Comparison of ENCODE assay signal across 37 cellular contexts in genomic region chr3:82839871-82840270, GRCh38.
"Had no signal": no experiment of that assay in that cellular context is flagged by ENCODE, and none has a peak within 500 bp of the region (broad histone marks: within the 10 kb centered on the region; RNA-seq: fewer than 3 reads in every experiment).

No MANE protein-coding gene starts in this region.

- H3K27ac Mint-ChIP-seq: activated naive CD4-positive, alpha-beta T cell treated with anti-CD3 and anti-CD28 coated beads for 36 hours; activated naive CD4-positive, alpha-beta T cell treated with anti-CD3 and anti-CD28 coated beads, Interleukin-2, amount 10 ng/mL, durations not matched to agents 7 days and 5 days; activated naive CD4-positive, alpha-beta T cell treated with anti-CD3 and anti-CD28 coated beads, Interleukin-2, amount 50 U/mL, for 24 hours; activated naive CD4-positive, alpha-beta T cell treated with anti-CD3 and anti-CD28 coated beads, Interleukin-2, amount 50 U/mL, for 72 hours; activated naive CD8-positive, alpha-beta T cell; activated naive CD8-positive, alpha-beta T cell treated with anti-CD3 and anti-CD28 coated beads for 36 hours; activated naive CD8-positive, alpha-beta T cell treated with anti-CD3 and anti-CD28 coated beads, Interleukin-2, amount 10 ng/mL, durations not matched to agents 7 days and 5 days; activated naive CD8-positive, alpha-beta T cell treated with anti-CD3 and anti-CD28 coated beads, Interleukin-2, amount 50 U/mL, for 24 hours; activated T-cell treated with anti-CD3 and anti-CD28 coated beads, Interleukin-2, amount 50 U/mL, for 24 hours; activated T-helper 1 cell treated with anti-CD3 and anti-CD28 coated beads, Interleukin-12 subunit alpha, Interleukin-12 subunit beta, Interleukin-2, Interleukin-4 antibody, amounts not matched to agents 30 ng/mL and 10 ng/mL and 1 ng/mL, durations not matched to agents 14 hours and 24 hours and 36 hours; activated T-helper 17 cell treated with anti-CD3 and anti-CD28 coated beads, Interleukin-2, amount 50 U/mL, for 72 hours; activated T-helper 2 cell treated with anti-CD3 and anti-CD28 coated beads, Interferon-gamma antibody, Interleukin-2, Interleukin-4, amounts not matched to agents 10 μg/mL and 5 μg/mL and 100 μg/mL, durations not matched to agents 14 hours and 24 hours and 36 hours; brain had no signal

- H3K36me3 Mint-ChIP-seq: activated naive CD4-positive, alpha-beta T cell treated with anti-CD3 and anti-CD28 coated beads, Interleukin-2, amount 10 ng/mL, durations not matched to agents 7 days and 5 days; activated naive CD4-positive, alpha-beta T cell treated with anti-CD3 and anti-CD28 coated beads, Interleukin-2, amount 50 U/mL, for 24 hours; activated naive CD8-positive, alpha-beta T cell; activated naive CD8-positive, alpha-beta T cell treated with anti-CD3 and anti-CD28 coated beads for 36 hours; activated naive CD8-positive, alpha-beta T cell treated with anti-CD3 and anti-CD28 coated beads, Interleukin-2, amount 10 ng/mL, durations not matched to agents 7 days and 5 days; brain had no signal

- H3K36me3 ChIP-seq: adrenal gland, ascending aorta, brain microvascular endothelial cell, breast epithelium, cardiac muscle cell had no signal

- DNase-seq: activated effector memory CD4-positive, alpha-beta T cell treated with anti-CD3 and anti-CD28 coated beads, Interleukin-2, amount 50 U/mL, for 16 hours; activated effector memory CD4-positive, alpha-beta T cell treated with Interleukin-2 at 50 U/mL for 16 hours; activated gamma-delta T cell; activated gamma-delta T cell treated with Interleukin-2 at 50 U/mL for 16 hours; activated naive CD4-positive, alpha-beta T cell; activated naive CD4-positive, alpha-beta T cell treated with anti-CD3 and anti-CD28 coated beads for 36 hours; activated naive CD4-positive, alpha-beta T cell treated with anti-CD3 and anti-CD28 coated beads, Interleukin-2, amount 10 ng/mL, durations not matched to agents 7 days and 5 days; activated naive CD4-positive, alpha-beta T cell treated with anti-CD3 and anti-CD28 coated beads, Interleukin-2, amount 50 U/mL, for 16 hours; activated naive CD4-positive, alpha-beta T cell treated with Interleukin-2 at 50 U/mL for 16 hours; activated naive CD8-positive, alpha-beta T cell treated with anti-CD3 and anti-CD28 coated beads for 36 hours; activated naive CD8-positive, alpha-beta T cell treated with anti-CD3 and anti-CD28 coated beads, Interleukin-2, amount 10 ng/mL, durations not matched to agents 7 days and 5 days; activated naive CD8-positive, alpha-beta T cell treated with anti-CD3 and anti-CD28 coated beads, Interleukin-2, amount 50 U/mL, for 24 hours; activated T-cell treated with anti-CD3 and anti-CD28 coated beads, Interleukin-2, amount 50 U/mL, for 1 hour; activated T-cell treated with anti-CD3 and anti-CD28 coated beads, Interleukin-2, amount 50 U/mL, for 24 hours; activated T-cell treated with anti-CD3 and anti-CD28 coated beads, Interleukin-2, amount 50 U/mL, for 4 hours; activated T-cell treated with anti-CD3 and anti-CD28 coated beads, Interleukin-2, amount 50 U/mL, for 48 hours; adrenal gland; amniotic stem cell; amygdala; anterior cingulate cortex; aorta; body of pancreas; brain microvascular endothelial cell; caudate nucleus; central memory CD4-positive, alpha-beta T cell; cerebellar nuclear complex had no signal

- H3K4me1 Mint-ChIP-seq: activated naive CD4-positive, alpha-beta T cell treated with anti-CD3 and anti-CD28 coated beads, Interleukin-2, amount 10 ng/mL, durations not matched to agents 7 days and 5 days; activated naive CD4-positive, alpha-beta T cell treated with anti-CD3 and anti-CD28 coated beads, Interleukin-2, amount 50 U/mL, for 24 hours; activated naive CD8-positive, alpha-beta T cell treated with anti-CD3 and anti-CD28 coated beads for 36 hours; activated naive CD8-positive, alpha-beta T cell treated with anti-CD3 and anti-CD28 coated beads, Interleukin-2, amount 10 ng/mL, durations not matched to agents 7 days and 5 days; activated naive CD8-positive, alpha-beta T cell treated with anti-CD3 and anti-CD28 coated beads, Interleukin-2, amount 50 U/mL, for 24 hours; activated T-helper 17 cell treated with anti-CD3 and anti-CD28 coated beads, Interleukin-2, amount 50 U/mL, for 72 hours; brain; central memory CD8-positive, alpha-beta T cell had no signal

- H3K27me3 Mint-ChIP-seq: activated naive CD4-positive, alpha-beta T cell treated with anti-CD3 and anti-CD28 coated beads, Interleukin-2, amount 10 ng/mL, durations not matched to agents 7 days and 5 days; activated naive CD4-positive, alpha-beta T cell treated with anti-CD3 and anti-CD28 coated beads, Interleukin-2, amount 50 U/mL, for 24 hours; activated naive CD8-positive, alpha-beta T cell; activated naive CD8-positive, alpha-beta T cell treated with anti-CD3 and anti-CD28 coated beads for 36 hours; activated naive CD8-positive, alpha-beta T cell treated with anti-CD3 and anti-CD28 coated beads, Interleukin-2, amount 10 ng/mL, durations not matched to agents 7 days and 5 days; activated naive CD8-positive, alpha-beta T cell treated with anti-CD3 and anti-CD28 coated beads, Interleukin-2, amount 50 U/mL, for 24 hours; activated T-cell treated with anti-CD3 and anti-CD28 coated beads, Interleukin-2, amount 50 U/mL, for 24 hours; activated T-helper 17 cell treated with anti-CD3 and anti-CD28 coated beads, Interleukin-2, amount 50 U/mL, for 72 hours; central memory CD8-positive, alpha-beta T cell had no signal

- H3K4me3 Mint-ChIP-seq: activated naive CD4-positive, alpha-beta T cell treated with anti-CD3 and anti-CD28 coated beads for 36 hours; activated naive CD4-positive, alpha-beta T cell treated with anti-CD3 and anti-CD28 coated beads, Interleukin-2, amount 10 ng/mL, durations not matched to agents 7 days and 5 days; activated naive CD4-positive, alpha-beta T cell treated with anti-CD3 and anti-CD28 coated beads, Interleukin-2, amount 50 U/mL, for 24 hours; activated naive CD8-positive, alpha-beta T cell; activated naive CD8-positive, alpha-beta T cell treated with anti-CD3 and anti-CD28 coated beads for 36 hours; activated naive CD8-positive, alpha-beta T cell treated with anti-CD3 and anti-CD28 coated beads, Interleukin-2, amount 10 ng/mL, durations not matched to agents 7 days and 5 days; activated naive CD8-positive, alpha-beta T cell treated with anti-CD3 and anti-CD28 coated beads, Interleukin-2, amount 50 U/mL, for 24 hours; activated T-cell treated with anti-CD3 and anti-CD28 coated beads, Interleukin-2, amount 50 U/mL, for 24 hours; activated T-cell treated with anti-CD3 and anti-CD28 coated beads, Interleukin-2, amount 50 U/mL, for 4 hours; activated T-helper 1 cell treated with anti-CD3 and anti-CD28 coated beads, Interleukin-12 subunit alpha, Interleukin-12 subunit beta, Interleukin-2, Interleukin-4 antibody, amounts not matched to agents 30 ng/mL and 10 ng/mL and 1 ng/mL, durations not matched to agents 14 hours and 24 hours and 36 hours; activated T-helper 17 cell treated with anti-CD3 and anti-CD28 coated beads, Interleukin-2, amount 50 U/mL, for 72 hours; brain; central memory CD8-positive, alpha-beta T cell had no signal

- H3K9me3 ChIP-seq: adrenal gland, body of pancreas had no signal

- H3K4me3 ChIP-seq: adrenal gland, ascending aorta, body of pancreas, breast epithelium, cardiac muscle cell had no signal

- ATAC-seq: activated naive CD4-positive, alpha-beta T cell treated with anti-CD3 and anti-CD28 coated beads, Interleukin-2, amount 50 U/mL, for 72 hours; activated naive CD8-positive, alpha-beta T cell treated with anti-CD3 and anti-CD28 coated beads, Interleukin-2, amount 50 U/mL, for 24 hours; activated T-cell treated with anti-CD3 and anti-CD28 coated beads, Interleukin-2, amount 50 U/mL, for 4 hours; activated T-helper 17 cell treated with anti-CD3 and anti-CD28 coated beads, Interleukin-2, amount 50 U/mL, for 72 hours; body of pancreas had no signal

- H3K27ac ChIP-seq: adrenal gland, ascending aorta, body of pancreas, brain microvascular endothelial cell, breast epithelium, cardiac muscle cell had no signal

- H3K27me3 ChIP-seq: adrenal gland, ascending aorta, body of pancreas, brain microvascular endothelial cell, breast epithelium, cardiac muscle cell had no signal
